15 cellular contexts compared by ENCODE assay signal in the genomic region with DNA sequence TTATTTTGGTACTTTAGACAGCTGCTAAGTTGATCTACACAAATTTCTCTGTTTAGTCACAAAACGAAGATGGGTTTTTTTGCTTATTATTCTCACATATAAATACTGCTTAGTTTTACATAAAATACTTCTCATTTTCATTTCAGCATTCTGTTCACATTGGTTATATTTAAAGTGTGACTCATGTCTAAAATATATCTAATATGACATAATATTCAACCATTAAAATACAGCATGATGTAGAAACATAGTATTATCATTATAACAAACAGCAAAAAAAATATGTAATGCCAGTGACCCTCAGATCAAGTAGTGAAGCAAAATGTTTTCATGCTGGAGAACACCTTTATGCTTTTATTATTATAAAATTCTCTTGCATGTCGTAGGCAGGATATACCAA.
"Had no signal": no experiment of that assay in that cellular context is flagged by ENCODE, and none has a peak within 500 bp of the region (broad histone marks: within the 10 kb centered on the region; RNA-seq: fewer than 3 reads in every experiment).

No MANE protein-coding gene starts in this region.

- H3K36me3 ChIP-seq: colonic mucosa, uterus had no signal

- H3K9me3 ChIP-seq: colonic mucosa, gastroesophageal sphincter, heart left ventricle, suprapubic skin, transverse colon, uterus had no signal

- H3K4me1 ChIP-seq: colonic mucosa, heart left ventricle, suprapubic skin, transverse colon, uterus had no signal

- H3K27ac ChIP-seq: colonic mucosa, heart left ventricle, suprapubic skin, WERI-Rb-1 had no signal

- H3K4me3 ChIP-seq: colonic mucosa, gastroesophageal sphincter, heart left ventricle, suprapubic skin, transverse colon, uterus had no signal

- H3K27me3 ChIP-seq: colonic mucosa, gastroesophageal sphincter, heart left ventricle, suprapubic skin, transverse colon, uterus had no signal

- DNase-seq: activated CD4-positive, alpha-beta T cell treated with anti-CD3 and anti-CD28 coated beads for 1 hour; activated gamma-delta T cell; amniotic stem cell; caudate nucleus; colonic mucosa; heart left ventricle; kidney glomerular epithelial cell; left ventricle myocardium superior; nephron progenitor cell; nucleus accumbens; transverse colon; uterus; WERI-Rb-1 had no signal

- ATAC-seq: gastroesophageal sphincter, heart left ventricle, left ventricle myocardium superior had no signal
